Comparison of ENCODE assay signal across 19 cellular contexts in genomic region chr4:88002786-88003185, GRCh38. TPM values are rescaled to one million over a fixed set of nuclear protein-coding genes. Genes with fewer than 3 reads are reported as not detected.
A peak's percentile ranks its signal among the peaks of the same experiment; 100 is the strongest.
DNase-seq lines count a peak whose midpoint lies in the region; ATAC-seq and TF ChIP-seq lines count a peak whose summit lies in the region.
"Had no signal": no experiment of that assay in that cellular context is flagged by ENCODE, and none has a peak within 500 bp of the region (broad histone marks: within the 10 kb centered on the region; RNA-seq: fewer than 3 reads in every experiment).

No MANE protein-coding gene starts in this region.

- WGBS in mesendoderm (ENCODE audit: extremely low coverage, insufficient coverage, low lambda C conversion rate): no CpG with 5 or more reads among the region's 4 CpGs

- intact Hi-C loops in breast epithelium (cut with DNase I; ENCODE audit: low total_unique reads) (no loop called here), MCF 10A (cut with micrococcal nuclease) (no loop called here)

- TF ChIP-seq POLR2A in breast epithelium (IDR thresholded peaks at IDR 0.05): no peak

- H3K9ac ChIP-seq in mesendoderm (ENCODE audit: low read length): no peak overlapping the region

- H3K4me3 Mint-ChIP-seq in MCF 10A (ENCODE audit: unreplicated experiment): no peak overlapping the region
- H3K4me3 Mint-ChIP-seq in activated naive CD8-positive, alpha-beta T cell treated with anti-CD3 and anti-CD28 coated beads for 36 hours: no peak overlapping the region
- H3K4me3 Mint-ChIP-seq: activated CD4-positive, alpha-beta memory T cell treated with anti-CD3 and anti-CD28 coated beads for 36 hours; activated T-cell treated with anti-CD3 and anti-CD28 coated beads, Interleukin-2, amount 50 U/mL, for 24 hours; central memory CD8-positive, alpha-beta T cell had no signal

- no peaks in the 10 kb centered on the region for H3K27me3 Mint-ChIP-seq in MCF 10A (ENCODE audit: insufficient read depth, unreplicated experiment)
- H3K27me3 Mint-ChIP-seq in activated naive CD8-positive, alpha-beta T cell treated with anti-CD3 and anti-CD28 coated beads for 36 hours: peaks cover 14% of the 10 kb centered on the region
- H3K27me3 Mint-ChIP-seq: central memory CD8-positive, alpha-beta T cell had no signal

- no peaks in the 10 kb centered on the region for H3K9me3 Mint-ChIP-seq in MCF 10A (ENCODE audit: unreplicated experiment)
- no peaks in the 10 kb centered on the region for H3K9me3 Mint-ChIP-seq in activated naive CD8-positive, alpha-beta T cell treated with anti-CD3 and anti-CD28 coated beads for 36 hours
- H3K9me3 Mint-ChIP-seq: activated CD4-positive, alpha-beta memory T cell treated with anti-CD3 and anti-CD28 coated beads for 36 hours; activated T-cell treated with anti-CD3 and anti-CD28 coated beads, Interleukin-2, amount 50 U/mL, for 24 hours; central memory CD8-positive, alpha-beta T cell had no signal

- peaks cover 5% of the 10 kb centered on the region for H3K4me1 Mint-ChIP-seq in MCF 10A (ENCODE audit: insufficient read depth, unreplicated experiment)
- H3K4me1 Mint-ChIP-seq in activated naive CD8-positive, alpha-beta T cell treated with anti-CD3 and anti-CD28 coated beads for 36 hours: peaks cover 3% of the 10 kb centered on the region

- TF ChIP-seq CTCF in breast epithelium (IDR thresholded peaks at IDR 0.05) (no peak), MCF 10A (IDR thresholded peaks at IDR 0.05; ENCODE audit: unreplicated experiment) (no peak)

- CTCF ChIA-PET in MCF 10A (lab: Yijun Ruan, JAX): interaction anchor here (1.1 kb wide), 1 partner anchor 105 kb away, joined by 4 read pairs; no protein-coding TSS in a partner anchor

- no peaks in the 10 kb centered on the region for H3K36me3 ChIP-seq in breast epithelium
- no peaks in the 10 kb centered on the region for H3K36me3 ChIP-seq in mesendoderm (ENCODE audit: control insufficient read depth, insufficient read depth, low read length)

- H4K5ac ChIP-seq in mesendoderm (ENCODE audit: low read length): no peak overlapping the region

- no TSS peak for BruUV-seq in MCF 10A (replicated peaks; lab: Mats Ljungman, UMichigan)

- no peak overlapping the region for H3K18ac ChIP-seq in mesendoderm (ENCODE audit: low read length)

- no peak overlapping the region for H2BK5ac ChIP-seq in mesendoderm (ENCODE audit: low read length)

- ATAC-seq in HG02623 (IDR thresholded peaks at IDR 0.05; ENCODE audit: unreplicated experiment): no peak
- ATAC-seq: activated naive CD4-positive, alpha-beta T cell treated with anti-CD3 and anti-CD28 coated beads, Interleukin-2, amount 50 U/mL, for 72 hours; left colon; stimulated activated naive CD8-positive, alpha-beta T cell treated with anti-CD3 and anti-CD28 coated beads, Interleukin-15, Interleukin-2, amounts not matched to agents 100 U/mL and 50 U/mL, for 24 hours had no signal

- H2BK15ac ChIP-seq in mesendoderm (replicated peaks; ENCODE audit: low read depth): no peak overlapping the region

- H3K27me3 ChIP-seq in breast epithelium (no peaks in the 10 kb centered on the region), mesendoderm (ENCODE audit: insufficient read depth, low read length, poor library complexity) (no peaks in the 10 kb centered on the region)

- no peak overlapping the region for H3K27ac Mint-ChIP-seq in MCF 10A (ENCODE audit: low read depth, unreplicated experiment)
- no peak overlapping the region for H3K27ac Mint-ChIP-seq in activated naive CD8-positive, alpha-beta T cell treated with anti-CD3 and anti-CD28 coated beads for 36 hours
- H3K27ac Mint-ChIP-seq: activated CD4-positive, alpha-beta memory T cell treated with anti-CD3 and anti-CD28 coated beads for 36 hours; activated naive CD4-positive, alpha-beta T cell treated with anti-CD3 and anti-CD28 coated beads, Interleukin-2, amount 50 U/mL, for 72 hours; activated T-cell treated with anti-CD3 and anti-CD28 coated beads, Interleukin-2, amount 50 U/mL, for 24 hours had no signal

- H3K79me1 ChIP-seq in mesendoderm (ENCODE audit: low read length): no peaks in the 10 kb centered on the region

- H3K4ac ChIP-seq in mesendoderm (ENCODE audit: low read depth, low read length): no peak overlapping the region

- peak overlapping the region; percentile 36 to 59 for H3K27ac ChIP-seq in breast epithelium
- H3K27ac ChIP-seq in mesendoderm (ENCODE audit: low read depth, low read length): no peak overlapping the region

- H4K8ac ChIP-seq in mesendoderm (ENCODE audit: low read depth, low read length): no peak overlapping the region

- no peaks in the 10 kb centered on the region for H3K79me2 ChIP-seq in mesendoderm (ENCODE audit: control insufficient read depth, insufficient read depth, low read length)

- no peak overlapping the region for H2BK120ac ChIP-seq in mesendoderm (ENCODE audit: low read depth, low read length)

- H3K4me3 ChIP-seq in breast epithelium: no peak overlapping the region
- no peak overlapping the region for H3K4me3 ChIP-seq in mesendoderm (ENCODE audit: low read length)

- POLR2A ChIA-PET in MCF 10A (lab: Yijun Ruan, JAX): no interaction called here

- no peak overlapping the region for H3K56ac ChIP-seq in mesendoderm (ENCODE audit: low read length)

- no peak overlapping the region for H2AK5ac ChIP-seq in mesendoderm (ENCODE audit: low read length)

- H3K36me3 Mint-ChIP-seq in MCF 10A (ENCODE audit: insufficient read depth, unreplicated experiment): no peaks in the 10 kb centered on the region
- H3K36me3 Mint-ChIP-seq in activated naive CD8-positive, alpha-beta T cell treated with anti-CD3 and anti-CD28 coated beads for 36 hours: peaks cover 2% of the 10 kb centered on the region
- H3K36me3 Mint-ChIP-seq: activated CD4-positive, alpha-beta memory T cell treated with anti-CD3 and anti-CD28 coated beads for 36 hours had no signal

- no peak overlapping the region for H3K23ac ChIP-seq in mesendoderm (ENCODE audit: low read length)

- no peaks in the 10 kb centered on the region for H3K4me1 ChIP-seq in breast epithelium
- H3K4me1 ChIP-seq in mesendoderm (ENCODE audit: control insufficient read depth, low read depth, low read length): peaks cover 8% of the 10 kb centered on the region
- H3K4me1 ChIP-seq: Caco-2 had no signal

- DNase-seq in breast epithelium (ENCODE audit: low spot score in 2 of 2): no peak
- DNase-seq in MCF 10A (ENCODE audit: unreplicated experiment): no peak
- peak; percentile 52 for DNase-seq in amniotic epithelial cell (ENCODE audit: low read depth)
- peak; percentile 67 for DNase-seq in mesendoderm
- DNase-seq in activated naive CD8-positive, alpha-beta T cell treated with anti-CD3 and anti-CD28 coated beads for 36 hours: no peak
- DNase-seq in NCI-H510A (lab: John Stamatoyannopoulos, UW): no peak
- no peak for DNase-seq in SIG-M5 treated with dmso at 0.1 percent for 504 hours (lab: John Stamatoyannopoulos, UW; ENCODE audit: unreplicated experiment)
- DNase-seq: activated CD4-positive, alpha-beta memory T cell treated with anti-CD3 and anti-CD28 coated beads for 36 hours; activated T-cell treated with anti-CD3 and anti-CD28 coated beads, Interleukin-2, amount 50 U/mL, for 24 hours; Caco-2; effector memory CD4-positive, alpha-beta T cell; left colon; NCI-H1694 treated with DMSO at 0.1 percent for 48 hours; NCI-H526 treated with DMSO at 0.1 percent for 48 hours; posterior cingulate gyrus; stimulated activated naive CD8-positive, alpha-beta T cell treated with anti-CD3 and anti-CD28 coated beads, Interleukin-15, Interleukin-2, amounts not matched to agents 100 U/mL and 50 U/mL, for 24 hours had no signal

- no peaks in the 10 kb centered on the region for H3K9me3 ChIP-seq in breast epithelium
- H3K9me3 ChIP-seq: Caco-2 had no signal

- no peak overlapping the region for H3K4me2 ChIP-seq in mesendoderm (ENCODE audit: low read length)

RNA-seq across cellular contexts. Expression of gene PKD2, which starts 4.6 kb away (rescaled TPM):
- total RNA-seq in breast epithelium: 10 to 100 TPM; 60.0 to 66.2 (median 61.3) TPM
- 29.5 and 36.6 TPM in 2 replicates for total RNA-seq in MCF 10A (2022)
- 16.6 TPM for polyA plus RNA-seq in mesendoderm (2013, experiment 1 of 2)
- polyA plus RNA-seq in mesendoderm (2013, experiment 2 of 2): 17.4 TPM
- total RNA-seq in activated naive CD8-positive, alpha-beta T cell treated with anti-CD3 and anti-CD28 coated beads for 36 hours: 1 to 10 TPM; 4.4 to 5.2 TPM

RNA-seq across cellular contexts. Expression of gene SPP1, which starts 27.3 kb away (rescaled TPM):
- total RNA-seq in breast epithelium (100 to 1,000 TPM in 1 of 3 donors, 10 to 100 TPM in 2; 25.0 to 508 (median 32.8) TPM), MCF 10A (2022) (not detected in 2 replicates)
- 15.4 TPM for polyA plus RNA-seq in mesendoderm (2013, experiment 1 of 2)
- 18.2 TPM for polyA plus RNA-seq in mesendoderm (2013, experiment 2 of 2)
- under 1 TPM in 1 of 2 experiments, not detected in 1; 0.32 TPM for total RNA-seq in activated naive CD8-positive, alpha-beta T cell treated with anti-CD3 and anti-CD28 coated beads for 36 hours
- total RNA-seq: activated naive CD4-positive, alpha-beta T cell treated with anti-CD3 and anti-CD28 coated beads, Interleukin-2, amount 50 U/mL, for 72 hours had no signal

Comparison
In these comparisons a context has a peak if more than half of its experiments do, and no peak if none do; other contexts are left out.
1. RNA of gene SPP1, which starts 27.3 kb away (total RNA-seq): 25.0 to 508 TPM in breast epithelium; 0.32 TPM in activated naive CD8-positive, alpha-beta T cell treated with anti-CD3 and anti-CD28 coated beads for 36 hours and not detected in MCF 10A; every median in the first group is over 10 times any median in the second.
2. DNase-seq: peak in amniotic epithelial cell (single experiment) and mesendoderm (single experiment); none in breast epithelium (0 of 2), MCF 10A (single experiment), activated naive CD8-positive, alpha-beta T cell treated with anti-CD3 and anti-CD28 coated beads for 36 hours (single experiment), NCI-H510A (single experiment) and SIG-M5 treated with dmso at 0.1 percent for 504 hours (single experiment).